ENCODE assay signal across 1 cellular context in genomic region chrX:120029354-120029753, GRCh38.
TF ChIP-seq lines count a peak whose summit lies in the region.

No MANE protein-coding gene starts in this region.

TF ChIP-seq in A549, 52 proteins besides CTCF, POLR2A, EP300 and RAD21 (continued from another document):
- TF ChIP-seq REST (IDR thresholded peaks at IDR 0.05) (no peak), HMGXB4 (CRISPR knock-in tag; IDR thresholded peaks at IDR 0.05; ENCODE audit: borderline replicate concordance) (no peak), FOSB (CRISPR knock-in tag; IDR thresholded peaks at IDR 0.05) (no peak)
